8 cellular contexts compared by ENCODE assay signal in genomic region chr12:27244680-27245005, GRCh38. TPM values are rescaled to one million over a fixed set of nuclear protein-coding genes. Genes with fewer than 3 reads are reported as not detected.
DNase-seq lines count a peak whose midpoint lies in the region; ATAC-seq and TF ChIP-seq lines count a peak whose summit lies in the region.

No MANE protein-coding gene starts in this region.

- peak overlapping the region; percentile 80 to 91 (median 84) for H3K4me2 ChIP-seq in BLaER1 treated with 17β-estradiol and CSF1 and Interleukin-3, amounts not matched to agents 10 nM and 100 nM

- H3K9me3 Mint-ChIP-seq in memory B cell: no peaks in the 10 kb centered on the region

- H3K4me3 Mint-ChIP-seq in memory B cell: peak overlapping the region; percentile 100

- no peak for TF ChIP-seq POLR2A in vagina (IDR thresholded peaks at IDR 0.05)

- no peak for ATAC-seq in memory B cell (ENCODE audit: low read depth)

- H3K27me3 ChIP-seq in BLaER1 treated with 17β-estradiol and CSF1 and Interleukin-3, amounts not matched to agents 10 nM and 100 nM: peaks cover 0 to 10% (median 0%) of the 10 kb centered on the region in 11 experiments; a peak in 3 of 22 replicates
- H3K27me3 ChIP-seq in HL-60 (ENCODE audit: insufficient read depth, poor library complexity, severe bottlenecking) (no peaks in the 10 kb centered on the region), vagina (no peaks in the 10 kb centered on the region)

- intact Hi-C loops in vagina (cut with DNase I): loop anchor here (10.0 kb wide), 3 partner anchors 50 to 220 kb away; partner anchors contain the start of gene MED21

- no peaks in the 10 kb centered on the region for H4K20me1 ChIP-seq in BLaER1 treated with 17β-estradiol and CSF1 and Interleukin-3, amounts not matched to agents 10 nM and 100 nM

- peak overlapping the region; percentile 96 for H3K27ac Mint-ChIP-seq in memory B cell

- DNase-seq in HL-60 (ENCODE audit: low read depth in 1 of 2, low spot score in 1 of 2) (no peak), astrocyte of the spinal cord (ENCODE audit: low read depth, low spot score) (peak; percentile 38), memory B cell (ENCODE audit: low spot score in 2 of 2) (no peak), vagina (ENCODE audit: extremely low spot score in 2 of 2) (no peak), NCI-H526 treated with DMSO at 0.1 percent for 48 hours (lab: John Stamatoyannopoulos, UW) (no peak), DMS153 treated with DMSO at 0.1 percent for 48 hours (lab: John Stamatoyannopoulos, UW; ENCODE audit: unreplicated experiment) (no peak), cerebellum (ENCODE audit: low spot score) (no peak)

- H3K9me3 ChIP-seq in BLaER1 treated with 17β-estradiol and CSF1 and Interleukin-3, amounts not matched to agents 10 nM and 100 nM (replicated peaks in 1 of 11): peaks cover 0 to 20% (median 10%) of the 10 kb centered on the region in 11 experiments; a peak in 15 of 22 replicates
- H3K9me3 ChIP-seq in vagina: no peaks in the 10 kb centered on the region

- peak overlapping the region; percentile 70 to 95 (median 82) for H3K4me3 ChIP-seq in BLaER1 treated with 17β-estradiol and CSF1 and Interleukin-3, amounts not matched to agents 10 nM and 100 nM
- H3K4me3 ChIP-seq in HL-60 (replicated peaks; ENCODE audit: insufficient read depth, low read length) (peak overlapping the region; percentile 77), astrocyte of the spinal cord (ENCODE audit: low read depth, low read length) (peak overlapping the region; percentile 86), vagina (peak overlapping the region; percentile 74 to 82)

- no peaks in the 10 kb centered on the region for H3K27me3 Mint-ChIP-seq in memory B cell

- H3K27ac ChIP-seq in BLaER1 treated with 17β-estradiol and CSF1 and Interleukin-3, amounts not matched to agents 10 nM and 100 nM: peak overlapping the region; percentile 77 to 92 (median 79)
- peak overlapping the region; percentile 77 for H3K27ac ChIP-seq in HL-60 (replicated peaks)
- peak overlapping the region; percentile 95 for H3K27ac ChIP-seq in vagina

- H3K36me3 Mint-ChIP-seq in memory B cell: peaks cover 4% of the 10 kb centered on the region

- H3K4me1 ChIP-seq in BLaER1 treated with 17β-estradiol and CSF1 and Interleukin-3, amounts not matched to agents 10 nM and 100 nM: peaks cover 17 to 33% (median 23%) of the 10 kb centered on the region in 10 experiments
- H3K4me1 ChIP-seq in vagina: peaks cover 27% of the 10 kb centered on the region

- in situ Hi-C loops in astrocyte of the spinal cord (cut with HindIII; ENCODE audit: low sequenced_read_pairs): no loop called here

- H3K36me3 ChIP-seq in BLaER1 treated with 17β-estradiol and CSF1 and Interleukin-3, amounts not matched to agents 10 nM and 100 nM: peaks cover 0 to 8% (median 0%) of the 10 kb centered on the region in 11 experiments; a peak in 3 of 22 replicates
- H3K36me3 ChIP-seq in vagina: no peaks in the 10 kb centered on the region

- TF ChIP-seq CTCF in HL-60 (IDR thresholded peaks at IDR 0.05; ENCODE audit: insufficient read depth, low read length) (no peak), astrocyte of the spinal cord (IDR thresholded peaks at IDR 0.05; ENCODE audit: low read depth, low read length) (no peak), vagina (IDR thresholded peaks at IDR 0.05) (no peak)

- peaks cover 32% of the 10 kb centered on the region for H3K4me1 Mint-ChIP-seq in memory B cell

- H3K9ac ChIP-seq in BLaER1 treated with 17β-estradiol and CSF1 and Interleukin-3, amounts not matched to agents 10 nM and 100 nM: peak overlapping the region; percentile 81 to 91 (median 89)

RNA-seq across cellular contexts. Expression of gene STK38L, which starts 0.6 kb away (rescaled TPM):
- total RNA-seq in vagina (52.8 TPM), cerebellum (22.3 TPM)
